Comparison of ENCODE assay signal across 1 cellular context in genomic region chr14:104722938-104723650, GRCh38.
TF ChIP-seq lines count a peak whose summit lies in the region.

No MANE protein-coding gene starts in this region.

TF ChIP-seq in HepG2, 621 proteins besides CTCF, POLR2A, EP300 and RAD21 (continued from another document and continues in another):
- no peak for TF ChIP-seq ZBTB25 (CRISPR knock-in tag; IDR thresholded peaks at IDR 0.05)
- no peak for TF ChIP-seq ZNF282 (IDR thresholded peaks at IDR 0.05; ENCODE audit: partially characterized antibody)
- no peak for TF ChIP-seq TFDP1 (CRISPR knock-in tag; IDR thresholded peaks at IDR 0.05; ENCODE audit: borderline replicate concordance)
- TF ChIP-seq ZFP36 (IDR thresholded peaks at IDR 0.05; ENCODE audit: borderline replicate concordance, low read depth, low read length, partially characterized antibody) = no peak
- no peak for TF ChIP-seq IRF2 (CRISPR knock-in tag; IDR thresholded peaks at IDR 0.05)
- TF ChIP-seq TBP (CRISPR knock-in tag; IDR thresholded peaks at IDR 0.05) = no peak
- TF ChIP-seq KIAA2018 (CRISPR knock-in tag; IDR thresholded peaks at IDR 0.05; ENCODE audit: borderline replicate concordance) = no peak
- no peak for TF ChIP-seq CREBL2 (CRISPR knock-in tag; IDR thresholded peaks at IDR 0.05; ENCODE audit: borderline replicate concordance)
- no peak for TF ChIP-seq SRSF9 (IDR thresholded peaks at IDR 0.05; ENCODE audit: borderline replicate concordance, insufficient read depth, low read depth, low read length, poor library complexity, severe bottlenecking)
- TF ChIP-seq YEATS4 (CRISPR knock-in tag; IDR thresholded peaks at IDR 0.05; ENCODE audit: borderline replicate concordance) = no peak; the same call in 1 of the 2 replicates
- TF ChIP-seq ZNF274 (CRISPR knock-in tag; IDR thresholded peaks at IDR 0.05) = peak; percentile 56; the same call in 1 of the 2 replicates
- no peak for TF ChIP-seq BRF2 (CRISPR knock-in tag; IDR thresholded peaks at IDR 0.05)
- no peak for TF ChIP-seq TP53 (CRISPR knock-in tag; conservative IDR thresholded peaks at IDR 0.05)
- no peak for TF ChIP-seq BCL3 (CRISPR knock-in tag; IDR thresholded peaks at IDR 0.05)
- no peak for TF ChIP-seq CC2D1A (CRISPR knock-in tag; IDR thresholded peaks at IDR 0.05)
- TF ChIP-seq DR1 (CRISPR knock-in tag; IDR thresholded peaks at IDR 0.05) = no peak
- no peak for TF ChIP-seq PRPF4 (IDR thresholded peaks at IDR 0.05; ENCODE audit: low read depth, low read length, poor library complexity, severe bottlenecking)
- TF ChIP-seq SOX6 (IDR thresholded peaks at IDR 0.05) = no peak
- TF ChIP-seq SOX6 (CRISPR knock-in tag; IDR thresholded peaks at IDR 0.05) = no peak
- no peak for TF ChIP-seq ZNF83 (CRISPR knock-in tag; IDR thresholded peaks at IDR 0.05; ENCODE audit: borderline replicate concordance)
- TF ChIP-seq ATRX (CRISPR knock-in tag; IDR thresholded peaks at IDR 0.05; ENCODE audit: borderline replicate concordance) = no peak
- TF ChIP-seq HIVEP1 (CRISPR knock-in tag; IDR thresholded peaks at IDR 0.05) = 0 out of 2 replicates have a peak, but pooled peaks have one; percentile 44
- no peak for TF ChIP-seq HOXD1 (CRISPR knock-in tag; IDR thresholded peaks at IDR 0.05)
- peak; percentile 5 for TF ChIP-seq IKZF4 (CRISPR knock-in tag; IDR thresholded peaks at IDR 0.05; ENCODE audit: borderline replicate concordance, low read depth, not compliant biosample characterization)
- no peak for TF ChIP-seq TEAD2 (CRISPR knock-in tag; IDR thresholded peaks at IDR 0.05)
- TF ChIP-seq SMAD1 (CRISPR knock-in tag; IDR thresholded peaks at IDR 0.05; ENCODE audit: borderline replicate concordance, low read depth) = no peak
- no peak for TF ChIP-seq CEBPB (IDR thresholded peaks at IDR 0.05; ENCODE audit: borderline replicate concordance, low read depth, low read length)
- 0 out of 2 replicates have a peak, but pooled peaks have one; percentile 18 for TF ChIP-seq ZFX (CRISPR knock-in tag; IDR thresholded peaks at IDR 0.05; ENCODE audit: low read depth)
- TF ChIP-seq NR2F6 (IDR thresholded peaks at IDR 0.05) = no peak
- TF ChIP-seq NR2F6 (CRISPR knock-in tag; IDR thresholded peaks at IDR 0.05) = no peak
- TF ChIP-seq KAT8 (CRISPR knock-in tag; IDR thresholded peaks at IDR 0.05) = no peak
- 0 out of 2 replicates have a peak, but pooled peaks have one; percentile 56 for TF ChIP-seq NR0B2 (CRISPR knock-in tag; IDR thresholded peaks at IDR 0.05)
- TF ChIP-seq ZNF776 (CRISPR knock-in tag; IDR thresholded peaks at IDR 0.05) = 0 out of 2 replicates have a peak, but pooled peaks have one; percentile 21
- TF ChIP-seq ZNF75D (CRISPR knock-in tag; IDR thresholded peaks at IDR 0.05; ENCODE audit: borderline replicate concordance) = no peak
- TF ChIP-seq RBM39 (IDR thresholded peaks at IDR 0.05; ENCODE audit: low read depth, low read length, poor library complexity, severe bottlenecking) = peak; percentile 26
- no peak for TF ChIP-seq ZNF552 (CRISPR knock-in tag; IDR thresholded peaks at IDR 0.05; ENCODE audit: borderline replicate concordance)
- no peak for TF ChIP-seq NFIC (IDR thresholded peaks at IDR 0.05; ENCODE audit: low read length)
- no peak for TF ChIP-seq REPIN1 (CRISPR knock-in tag; IDR thresholded peaks at IDR 0.05; ENCODE audit: borderline replicate concordance, low read depth)
- TF ChIP-seq ESRRA (CRISPR knock-in tag; IDR thresholded peaks at IDR 0.05; ENCODE audit: low read depth) = 0 out of 2 replicates have a peak, but pooled peaks have one; percentile 44
- no peak for TF ChIP-seq ZNF256 (CRISPR knock-in tag; conservative IDR thresholded peaks at IDR 0.05)
- no peak for TF ChIP-seq SNAI1 (CRISPR knock-in tag; IDR thresholded peaks at IDR 0.05; ENCODE audit: borderline replicate concordance)
- TF ChIP-seq ZFY (CRISPR knock-in tag; IDR thresholded peaks at IDR 0.05) = no peak
- TF ChIP-seq HOXA7 (CRISPR knock-in tag; IDR thresholded peaks at IDR 0.05) = no peak
- TF ChIP-seq RNF219 (CRISPR knock-in tag; IDR thresholded peaks at IDR 0.05) = no peak
- no peak for TF ChIP-seq ZSCAN12 (CRISPR knock-in tag; IDR thresholded peaks at IDR 0.05)
- no peak for TF ChIP-seq STAT6 (CRISPR knock-in tag; IDR thresholded peaks at IDR 0.05; ENCODE audit: borderline replicate concordance)
- no peak for TF ChIP-seq ATF7 (IDR thresholded peaks at IDR 0.05)
- TF ChIP-seq ATF7 (CRISPR knock-in tag; IDR thresholded peaks at IDR 0.05) = 0 out of 2 replicates have a peak, but pooled peaks have one; percentile 23
- no peak for TF ChIP-seq KDM2A (CRISPR knock-in tag; IDR thresholded peaks at IDR 0.05; ENCODE audit: borderline replicate concordance, low read depth)
- TF ChIP-seq ZNF556 (CRISPR knock-in tag; IDR thresholded peaks at IDR 0.05; ENCODE audit: borderline replicate concordance) = no peak
